In genomic region chr1:203217139-203217621, GRCh38 we compare ENCODE assay signal across 16 cellular contexts. TPM values are rescaled to one million over a fixed set of nuclear protein-coding genes. Genes with fewer than 3 reads are reported as not detected.
A peak's percentile ranks its signal among the peaks of the same experiment; 100 is the strongest.
DNase-seq lines count a peak whose midpoint lies in the region; ATAC-seq, FAIRE-seq and TF ChIP-seq lines count a peak whose summit lies in the region.
"Had no signal": no experiment of that assay in that cellular context is flagged by ENCODE, and none has a peak within 500 bp of the region (broad histone marks: within the 10 kb centered on the region; RNA-seq: fewer than 3 reads in every experiment).

No MANE protein-coding gene starts in this region.

- H3K4me3 ChIP-seq in DND-41 (ENCODE audit: low read depth in 1 of 2, low read length in 2 of 2) (no peak overlapping the region), K562 (no peak overlapping the region), lower lobe of right lung (no peak overlapping the region)
- H3K4me3 ChIP-seq in Jurkat, Clone E6-1 (ENCODE audit: low read length), result no peak overlapping the region
- H3K4me3 ChIP-seq: PC-9, prostate gland had no signal

- in situ Hi-C loops in K562 (cut with MboI), result loop anchor here (5.0 kb wide), 1 partner anchor 185 kb away; no protein-coding TSS in a partner anchor

- no peak overlapping the region for H3K4me2 ChIP-seq in DND-41 (ENCODE audit: insufficient read depth, low read length)
- H3K4me2 ChIP-seq in K562 (ENCODE audit: insufficient read depth, low read length), result no peak overlapping the region
- H3K4me2 ChIP-seq: PC-9 had no signal

- POLR2A ChIA-PET in K562 (lab: Yijun Ruan, JAX), result interaction anchor here (0.8 to 1.5 kb wide), 5 partner anchors 8 to 400 kb away, joined by 3 to 10 read pairs (median 3); no protein-coding TSS in a partner anchor
- POLR2A ChIA-PET in activated CD4-positive, alpha-beta T cell treated with anti-CD3 and anti-CD28 coated beads for 36 hours (lab: Charles Lee), result no interaction called here

- BruUV-seq in K562 (replicated peaks; lab: Mats Ljungman, UMichigan), result no TSS peak

- H3K27me3 ChIP-seq in DND-41 (ENCODE audit: insufficient read depth, low read length, poor library complexity), result peaks cover 13% of the 10 kb centered on the region
- peaks cover 17 to 59% of the 10 kb centered on the region in 2 experiments for H3K27me3 ChIP-seq in K562 (ENCODE audit: control insufficient read depth in 2 of 2, insufficient read depth in 2 of 2, low read length in 2 of 2)
- H3K27me3 ChIP-seq in lower lobe of right lung (ENCODE audit: low read depth), result peaks cover 10% of the 10 kb centered on the region

- H3K79me2 ChIP-seq in DND-41 (ENCODE audit: insufficient read depth, low read length), result no peaks in the 10 kb centered on the region
- H3K79me2 ChIP-seq in K562 (ENCODE audit: control insufficient read depth, insufficient read depth, low read length), result no peaks in the 10 kb centered on the region

- TF ChIP-seq POLR2A in K562 (conservative IDR thresholded peaks at IDR 0.05), result no peak

- H3K9ac ChIP-seq in DND-41 (ENCODE audit: low read depth, low read length) (no peak overlapping the region), K562 (ENCODE audit: insufficient read depth in 1 of 2, low read depth in 2 of 2, low read length in 2 of 2) (no peak overlapping the region)

- no peak for TF ChIP-seq RAD21 in K562 (CRISPR knock-in tag; conservative IDR thresholded peaks at IDR 0.05 in 1 of 2, IDR thresholded peaks at IDR 0.05 in 1 of 2)

- DNase-seq in DND-41, result no peak
- peak; percentile 8 for DNase-seq in Jurkat, Clone E6-1 (ENCODE audit: low read depth, low spot score)
- DNase-seq in K562 (ENCODE audit: extremely low read depth in 1 of 4, low spot score in 3 of 4), result peak in 2 of 4 experiments; percentile 14 to 30
- DNase-seq in lower lobe of right lung, result no peak
- DNase-seq in posterior vena cava (ENCODE audit: low spot score), result no peak
- DNase-seq in activated CD4-positive, alpha-beta T cell treated with anti-CD3 and anti-CD28 coated beads for 36 hours, result no peak
- no peak for DNase-seq in activated CD4-positive, alpha-beta T cell treated with anti-CD3 and anti-CD28 coated beads, Interleukin-2, amount 10 ng/mL, durations not matched to agents 24 days and 14 days
- DNase-seq: DMS79, foreskin fibroblast, mammary epithelial cell, NCI-H1092, PC-9 had no signal

- no peak for TF ChIP-seq EP300 in K562 (IDR thresholded peaks at IDR 0.05; ENCODE audit: low read length)

- 2% methylated on average over 5 of the region's 5 CpGs for WGBS in K562 (ENCODE audit: insufficient coverage, low coverage, missing lambda C conversion rate)

- H3K4me1 ChIP-seq in DND-41 (ENCODE audit: insufficient read depth, low read length) (peaks cover 14% of the 10 kb centered on the region), K562 (replicated peaks in 1 of 2; ENCODE audit: control insufficient read depth in 2 of 2, insufficient read depth in 2 of 2, low read length in 2 of 2) (no peaks in the 10 kb centered on the region), lower lobe of right lung (peaks cover 7% of the 10 kb centered on the region)
- H3K4me1 ChIP-seq: prostate gland had no signal

- intact Hi-C loops in K562 (cut with micrococcal nuclease), result loop anchor here (2.0 kb wide), 2 partner anchors 52 kb away; no protein-coding TSS in a partner anchor
- intact Hi-C loops in lower lobe of right lung (cut with DNase I), result no loop called here
- intact Hi-C loops in posterior vena cava (cut with DNase I), result loop anchor here (5.0 kb wide), 3 partner anchors 100 to 180 kb away; no protein-coding TSS in a partner anchor
- intact Hi-C loops in activated CD4-positive, alpha-beta T cell treated with anti-CD3 and anti-CD28 coated beads for 36 hours (cut with DNase I, micrococcal nuclease), result loop anchor here in 1 of 2 experiments (2.0 kb wide), 1 partner anchor 44 kb away; no protein-coding TSS in a partner anchor
- intact Hi-C loops in activated CD4-positive, alpha-beta T cell treated with anti-CD3 and anti-CD28 coated beads, Interleukin-2, amount 10 ng/mL, durations not matched to agents 24 days and 14 days (cut with micrococcal nuclease), result no loop called here

- no peaks in the 10 kb centered on the region for H3K9me3 Mint-ChIP-seq in activated CD4-positive, alpha-beta T cell treated with anti-CD3 and anti-CD28 coated beads for 36 hours (ENCODE audit: low read depth)
- no peaks in the 10 kb centered on the region for H3K9me3 Mint-ChIP-seq in activated CD4-positive, alpha-beta T cell treated with anti-CD3 and anti-CD28 coated beads, Interleukin-2, amount 10 ng/mL, durations not matched to agents 24 days and 14 days
- H3K9me3 Mint-ChIP-seq: activated T-helper 2 cell treated with anti-CD3 and anti-CD28 coated beads, Interferon-gamma antibody, Interleukin-2, Interleukin-4, amounts not matched to agents 10 μg/mL and 5 μg/mL and 100 μg/mL, durations not matched to agents 14 hours and 24 hours and 36 hours had no signal

- no peaks in the 10 kb centered on the region for H3K36me3 ChIP-seq in DND-41 (ENCODE audit: insufficient read depth, low read length)
- no peaks in the 10 kb centered on the region for H3K36me3 ChIP-seq in K562 (ENCODE audit: control insufficient read depth, insufficient read depth, low read length)
- H3K36me3 ChIP-seq in lower lobe of right lung, result no peaks in the 10 kb centered on the region
- H3K36me3 ChIP-seq: prostate gland had no signal

- H3K9me3 ChIP-seq in DND-41 (ENCODE audit: insufficient read depth, low read length, severe bottlenecking), result no peaks in the 10 kb centered on the region
- no peaks in the 10 kb centered on the region for H3K9me3 ChIP-seq in K562 (replicated peaks; ENCODE audit: control insufficient read depth, insufficient read depth, low read depth, low read length)
- no peaks in the 10 kb centered on the region for H3K9me3 ChIP-seq in lower lobe of right lung
- H3K9me3 ChIP-seq: prostate gland had no signal

- H3K27me3 Mint-ChIP-seq in activated CD4-positive, alpha-beta T cell treated with anti-CD3 and anti-CD28 coated beads for 36 hours, result peaks cover 7% of the 10 kb centered on the region
- H3K27me3 Mint-ChIP-seq in activated CD4-positive, alpha-beta T cell treated with anti-CD3 and anti-CD28 coated beads, Interleukin-2, amount 10 ng/mL, durations not matched to agents 24 days and 14 days, result peaks cover 13% of the 10 kb centered on the region

- no peaks in the 10 kb centered on the region for H3K9me1 ChIP-seq in K562 (ENCODE audit: control insufficient read depth, insufficient read depth, low read length)

- H3K4me1 Mint-ChIP-seq in activated CD4-positive, alpha-beta T cell treated with anti-CD3 and anti-CD28 coated beads for 36 hours, result no peaks in the 10 kb centered on the region
- H3K4me1 Mint-ChIP-seq in activated CD4-positive, alpha-beta T cell treated with anti-CD3 and anti-CD28 coated beads, Interleukin-2, amount 10 ng/mL, durations not matched to agents 24 days and 14 days, result peaks cover 2% of the 10 kb centered on the region

- ATAC-seq in DND-41 (ENCODE audit: insufficient read depth, low read depth) (no peak), K562 (peak; percentile 59), lower lobe of right lung (peak; percentile 13 to 23)
- ATAC-seq in activated CD4-positive, CD25-positive, alpha-beta regulatory T cell treated with anti-CD3 and anti-CD28 coated beads, Interleukin-2, amount 50 U/mL, for 24 hours, result no peak
- no peak for ATAC-seq in activated CD4-positive, alpha-beta T cell treated with anti-CD3 and anti-CD28 coated beads for 36 hours

- H3K27ac Mint-ChIP-seq in activated CD4-positive, alpha-beta T cell treated with anti-CD3 and anti-CD28 coated beads for 36 hours, result no peak overlapping the region
- no peak overlapping the region for H3K27ac Mint-ChIP-seq in activated CD4-positive, alpha-beta T cell treated with anti-CD3 and anti-CD28 coated beads, Interleukin-2, amount 10 ng/mL, durations not matched to agents 24 days and 14 days
- H3K27ac Mint-ChIP-seq: activated T-helper 2 cell treated with anti-CD3 and anti-CD28 coated beads, Interferon-gamma antibody, Interleukin-2, Interleukin-4, amounts not matched to agents 10 μg/mL and 5 μg/mL and 100 μg/mL, durations not matched to agents 14 hours and 24 hours and 36 hours had no signal

- H3K4me3 Mint-ChIP-seq in activated CD4-positive, alpha-beta T cell treated with anti-CD3 and anti-CD28 coated beads for 36 hours, result no peak overlapping the region
- no peak overlapping the region for H3K4me3 Mint-ChIP-seq in activated CD4-positive, alpha-beta T cell treated with anti-CD3 and anti-CD28 coated beads, Interleukin-2, amount 10 ng/mL, durations not matched to agents 24 days and 14 days

- H4K20me1 ChIP-seq in DND-41 (ENCODE audit: insufficient read depth, low read length) (peaks cover 7% of the 10 kb centered on the region; the same call in 1 of the 2 replicates), K562 (replicated peaks; ENCODE audit: control insufficient read depth, insufficient read depth, low read length) (peaks cover 14% of the 10 kb centered on the region)

- no peaks in the 10 kb centered on the region for H3K36me3 Mint-ChIP-seq in activated CD4-positive, alpha-beta T cell treated with anti-CD3 and anti-CD28 coated beads for 36 hours (ENCODE audit: low read depth)
- no peaks in the 10 kb centered on the region for H3K36me3 Mint-ChIP-seq in activated CD4-positive, alpha-beta T cell treated with anti-CD3 and anti-CD28 coated beads, Interleukin-2, amount 10 ng/mL, durations not matched to agents 24 days and 14 days (ENCODE audit: low read depth)

- no peak overlapping the region for H3K27ac ChIP-seq in DND-41 (ENCODE audit: low read length)
- H3K27ac ChIP-seq in K562 (ENCODE audit: extremely low read depth, low read depth, low read length), result no peak overlapping the region
- H3K27ac ChIP-seq in lower lobe of right lung, result no peak overlapping the region
- H3K27ac ChIP-seq: PC-9, prostate gland had no signal

- TF ChIP-seq CTCF in DND-41 (IDR thresholded peaks at IDR 0.05; ENCODE audit: borderline replicate concordance, extremely low read depth, low read length, poor library complexity, severe bottlenecking) (peak; percentile 15), K562 (IDR thresholded peaks at IDR 0.05 in 2 of 3, conservative IDR thresholded peaks at IDR 0.05 in 1 of 3; ENCODE audit: insufficient read depth in 2 of 3, low read depth in 1 of 3, low read length in 3 of 3) (peak; percentile 24 to 33 (median 25); a peak in 3 of 6 replicates), lower lobe of right lung (IDR thresholded peaks at IDR 0.05) (no peak)

- CTCF ChIA-PET in K562 (lab: Yijun Ruan, JAX; ENCODE audit: low intra/inter-chr PET ratio), result interaction anchor here (1.7 to 2.4 kb wide), 2 partner anchors 51 to 178 kb away, joined by 10 to 13 read pairs; no protein-coding TSS in a partner anchor
- CTCF ChIA-PET in activated CD4-positive, alpha-beta T cell treated with anti-CD3 and anti-CD28 coated beads for 36 hours (lab: Charles Lee), result interaction anchor here (0.6 to 4.4 kb wide), 18 partner anchors 8 to 456 kb away, joined by 3 to 67 read pairs (median 4); partner anchors contain the start of gene ADORA1

- no peak for FAIRE-seq in K562 (lab: Jason Lieb, UNC)

- H2AFZ ChIP-seq in DND-41 (ENCODE audit: low read depth, low read length), result no peak overlapping the region
- no peak overlapping the region for H2AFZ ChIP-seq in K562 (ENCODE audit: low read depth, low read length)
- H2AFZ ChIP-seq: PC-9 had no signal

RNA-seq across cellular contexts. Expression of gene CHIT1, which starts 12.3 kb away (rescaled TPM):
- not detected for polyA plus RNA-seq in Jurkat, Clone E6-1 (2012; ENCODE audit: insufficient read depth, insufficient read length)
- 0.12 TPM in 1 of 2 replicates, not detected in the other for total RNA-seq in K562 (2011; cell fraction: chromatin; rRNA removed; ENCODE audit: low replicate concordance)
- total RNA-seq in K562 (2011; cell fraction: nucleolus; rRNA removed), result not detected in 2 replicates
- 0.08 TPM in 1 of 2 replicates, not detected in the other for total RNA-seq in K562 (2011; cell fraction: nucleoplasm; rRNA removed)
- total RNA-seq in K562 (2014; rRNA removed) (not detected in 2 replicates), K562 (2014; rRNA removed; fragmentation: Illumina TruSeq; extraction: Trizol) (not detected in 2 replicates), K562 (2015; rRNA removed; fragmentation: Illumina TruSeq; extraction: Trizol) (not detected in 2 replicates), K562 (2021) (not detected in 2 replicates), lower lobe of right lung (225 TPM), posterior vena cava (under 1 TPM; 0.14 to 0.33 TPM)
- polyA plus RNA-seq in K562 (2011; rRNA removed) (not detected in 2 replicates), K562 (2014; fragmentation: Illumina TruSeq; extraction: Trizol) (not detected in 2 replicates), K562 (2014; fragmentation: Nextera tagmentation; extraction: Ambion mirVana) (not detected), K562 (2014; rRNA removed) (not detected in 2 replicates)
- polyA plus RNA-seq in K562 (2011; cell fraction: cytosol; rRNA removed), result not detected in 2 replicates
- polyA plus RNA-seq in K562 (2011; cell fraction: nucleus; rRNA removed), result 0.03 and 0.18 TPM in 2 replicates
- polyA plus RNA-seq in K562 (2012), result not detected in 2 replicates
- 0.04 TPM in 1 of 2 replicates, not detected in the other for polyA minus RNA-seq in K562 (2011; rRNA and poly(A)+ RNA removed)
- polyA minus RNA-seq in K562 (2011; cell fraction: cytosol; rRNA and poly(A)+ RNA removed), result not detected in 2 replicates
- 0.11 TPM in 1 of 2 replicates, not detected in the other for polyA minus RNA-seq in K562 (2011; cell fraction: nucleus; rRNA and poly(A)+ RNA removed)
- total RNA-seq in activated CD4-positive, alpha-beta T cell treated with anti-CD3 and anti-CD28 coated beads for 36 hours, result under 1 TPM; 0.63 to 0.80 TPM
- 0.21 and 0.70 TPM in 2 replicates for total RNA-seq in activated CD4-positive, alpha-beta T cell treated with anti-CD3 and anti-CD28 coated beads, Interleukin-2, amount 10 ng/mL, durations not matched to agents 24 days and 14 days
- total RNA-seq: PC-9 had no signal
- polyA plus RNA-seq: mammary epithelial cell had no signal

RNA-seq across cellular contexts. Expression of gene CHI3L1, which starts 30.7 kb away (rescaled TPM):
- not detected for polyA plus RNA-seq in Jurkat, Clone E6-1 (2012; ENCODE audit: insufficient read depth, insufficient read length)
- not detected in 2 replicates for total RNA-seq in K562 (2011; cell fraction: chromatin; rRNA removed; ENCODE audit: low replicate concordance)
- total RNA-seq in K562 (2011; cell fraction: nucleolus; rRNA removed), result not detected in 2 replicates
- total RNA-seq in K562 (2011; cell fraction: nucleoplasm; rRNA removed), result not detected in 2 replicates
- total RNA-seq in K562 (2014; rRNA removed) (not detected in 2 replicates), K562 (2014; rRNA removed; fragmentation: Illumina TruSeq; extraction: Trizol) (not detected in 2 replicates), K562 (2015; rRNA removed; fragmentation: Illumina TruSeq; extraction: Trizol) (not detected in 2 replicates), K562 (2021) (not detected in 2 replicates), lower lobe of right lung (22.2 TPM), posterior vena cava (10 to 100 TPM; 26.7 to 30.3 TPM)
- polyA plus RNA-seq in K562 (2011; rRNA removed) (not detected in 2 replicates), K562 (2014; fragmentation: Illumina TruSeq; extraction: Trizol) (not detected in 2 replicates), K562 (2014; fragmentation: Nextera tagmentation; extraction: Ambion mirVana) (not detected), K562 (2014; rRNA removed) (not detected in 2 replicates)
- not detected in 2 replicates for polyA plus RNA-seq in K562 (2011; cell fraction: cytosol; rRNA removed)
- not detected in 2 replicates for polyA plus RNA-seq in K562 (2011; cell fraction: nucleus; rRNA removed)
- polyA plus RNA-seq in K562 (2012), result 0.22 TPM in 1 of 2 replicates, not detected in the other
- not detected in 2 replicates for polyA minus RNA-seq in K562 (2011; rRNA and poly(A)+ RNA removed)
- polyA minus RNA-seq in K562 (2011; cell fraction: cytosol; rRNA and poly(A)+ RNA removed), result not detected in 2 replicates
- not detected in 2 replicates for polyA minus RNA-seq in K562 (2011; cell fraction: nucleus; rRNA and poly(A)+ RNA removed)
- total RNA-seq in activated CD4-positive, alpha-beta T cell treated with anti-CD3 and anti-CD28 coated beads for 36 hours, result under 1 TPM; 0.09 to 0.18 TPM
- not detected in 2 replicates for total RNA-seq in activated CD4-positive, alpha-beta T cell treated with anti-CD3 and anti-CD28 coated beads, Interleukin-2, amount 10 ng/mL, durations not matched to agents 24 days and 14 days
- total RNA-seq: activated T-helper 2 cell treated with anti-CD3 and anti-CD28 coated beads, Interferon-gamma antibody, Interleukin-2, Interleukin-4, amounts not matched to agents 10 μg/mL and 5 μg/mL and 100 μg/mL, durations not matched to agents 14 hours and 24 hours and 36 hours; PC-9 had no signal

RNA-seq across cellular contexts. Expression of gene MYBPH, which starts 41.6 kb away (rescaled TPM):
- polyA plus RNA-seq in Jurkat, Clone E6-1 (2012; ENCODE audit: insufficient read depth, insufficient read length), result not detected
- total RNA-seq in K562 (2011; cell fraction: chromatin; rRNA removed; ENCODE audit: low replicate concordance), result not detected in 2 replicates
- total RNA-seq in K562 (2011; cell fraction: nucleolus; rRNA removed), result not detected in 2 replicates
- not detected in 2 replicates for total RNA-seq in K562 (2011; cell fraction: nucleoplasm; rRNA removed)
- not detected in 2 replicates for total RNA-seq in K562 (2014; rRNA removed)
- not detected in 2 replicates for total RNA-seq in K562 (2014; rRNA removed; fragmentation: Illumina TruSeq; extraction: Trizol)
- not detected in 2 replicates for total RNA-seq in K562 (2015; rRNA removed; fragmentation: Illumina TruSeq; extraction: Trizol)
- total RNA-seq in K562 (2021), result not detected in 2 replicates
- polyA plus RNA-seq in K562 (2011; rRNA removed), result not detected in 2 replicates
- not detected in 2 replicates for polyA plus RNA-seq in K562 (2011; cell fraction: cytosol; rRNA removed)
- polyA plus RNA-seq in K562 (2011; cell fraction: nucleus; rRNA removed), result not detected in 2 replicates
- not detected in 2 replicates for polyA plus RNA-seq in K562 (2012)
- polyA plus RNA-seq in K562 (2014; fragmentation: Illumina TruSeq; extraction: Trizol), result not detected in 2 replicates
- polyA plus RNA-seq in K562 (2014; fragmentation: Nextera tagmentation; extraction: Ambion mirVana), result not detected
- polyA plus RNA-seq in K562 (2014; rRNA removed), result 0.13 TPM in 1 of 2 replicates, not detected in the other
- polyA minus RNA-seq in K562 (2011; rRNA and poly(A)+ RNA removed), result not detected in 2 replicates
- polyA minus RNA-seq in K562 (2011; cell fraction: cytosol; rRNA and poly(A)+ RNA removed), result not detected in 2 replicates
- polyA minus RNA-seq in K562 (2011; cell fraction: nucleus; rRNA and poly(A)+ RNA removed), result not detected in 2 replicates
- not detected for total RNA-seq in lower lobe of right lung
- not detected for total RNA-seq in posterior vena cava
- not detected for total RNA-seq in activated CD4-positive, alpha-beta T cell treated with anti-CD3 and anti-CD28 coated beads for 36 hours
- total RNA-seq in activated CD4-positive, alpha-beta T cell treated with anti-CD3 and anti-CD28 coated beads, Interleukin-2, amount 10 ng/mL, durations not matched to agents 24 days and 14 days, result not detected in 2 replicates
- total RNA-seq: activated T-helper 2 cell treated with anti-CD3 and anti-CD28 coated beads, Interferon-gamma antibody, Interleukin-2, Interleukin-4, amounts not matched to agents 10 μg/mL and 5 μg/mL and 100 μg/mL, durations not matched to agents 14 hours and 24 hours and 36 hours; mammary epithelial cell; PC-9; temporal lobe had no signal
- polyA plus RNA-seq: mammary epithelial cell had no signal

Comparison
In these comparisons a context has a peak if more than half of its experiments do, and no peak if none do; other contexts are left out.
1. ATAC-seq: peak in K562 (single experiment) and lower lobe of right lung (2 of 2); none in DND-41 (single experiment), activated CD4-positive, CD25-positive, alpha-beta regulatory T cell treated with anti-CD3 and anti-CD28 coated beads, Interleukin-2, amount 50 U/mL, for 24 hours (0 of 2) and activated CD4-positive, alpha-beta T cell treated with anti-CD3 and anti-CD28 coated beads for 36 hours (single experiment).
2. RNA of gene CHIT1, which starts 12.3 kb away (total RNA-seq): 225 TPM in lower lobe of right lung (single experiment); 0.63 to 0.80 TPM in activated CD4-positive, alpha-beta T cell treated with anti-CD3 and anti-CD28 coated beads for 36 hours, 0.21 to 0.70 TPM in activated CD4-positive, alpha-beta T cell treated with anti-CD3 and anti-CD28 coated beads, Interleukin-2, amount 10 ng/mL, durations not matched to agents 24 days and 14 days, 0.14 to 0.33 TPM in posterior vena cava and 0.08 to 0.12 TPM in K562; every median in the first group is over 100 times any median in the second.
3. RNA of gene CHI3L1, which starts 30.7 kb away (total RNA-seq): 26.7 to 30.3 TPM in posterior vena cava and 22.2 TPM in lower lobe of right lung (single experiment); 0.09 to 0.18 TPM in activated CD4-positive, alpha-beta T cell treated with anti-CD3 and anti-CD28 coated beads for 36 hours, not detected in K562 and not detected in activated CD4-positive, alpha-beta T cell treated with anti-CD3 and anti-CD28 coated beads, Interleukin-2, amount 10 ng/mL, durations not matched to agents 24 days and 14 days; every median in the first group is over 10 times any median in the second.
4. intact Hi-C loops: an anchor here in K562 (2.0 kb wide) and posterior vena cava (5.0 kb wide); none called in lower lobe of right lung and activated CD4-positive, alpha-beta T cell treated with anti-CD3 and anti-CD28 coated beads, Interleukin-2, amount 10 ng/mL, durations not matched to agents 24 days and 14 days.